In the genomic region with DNA sequence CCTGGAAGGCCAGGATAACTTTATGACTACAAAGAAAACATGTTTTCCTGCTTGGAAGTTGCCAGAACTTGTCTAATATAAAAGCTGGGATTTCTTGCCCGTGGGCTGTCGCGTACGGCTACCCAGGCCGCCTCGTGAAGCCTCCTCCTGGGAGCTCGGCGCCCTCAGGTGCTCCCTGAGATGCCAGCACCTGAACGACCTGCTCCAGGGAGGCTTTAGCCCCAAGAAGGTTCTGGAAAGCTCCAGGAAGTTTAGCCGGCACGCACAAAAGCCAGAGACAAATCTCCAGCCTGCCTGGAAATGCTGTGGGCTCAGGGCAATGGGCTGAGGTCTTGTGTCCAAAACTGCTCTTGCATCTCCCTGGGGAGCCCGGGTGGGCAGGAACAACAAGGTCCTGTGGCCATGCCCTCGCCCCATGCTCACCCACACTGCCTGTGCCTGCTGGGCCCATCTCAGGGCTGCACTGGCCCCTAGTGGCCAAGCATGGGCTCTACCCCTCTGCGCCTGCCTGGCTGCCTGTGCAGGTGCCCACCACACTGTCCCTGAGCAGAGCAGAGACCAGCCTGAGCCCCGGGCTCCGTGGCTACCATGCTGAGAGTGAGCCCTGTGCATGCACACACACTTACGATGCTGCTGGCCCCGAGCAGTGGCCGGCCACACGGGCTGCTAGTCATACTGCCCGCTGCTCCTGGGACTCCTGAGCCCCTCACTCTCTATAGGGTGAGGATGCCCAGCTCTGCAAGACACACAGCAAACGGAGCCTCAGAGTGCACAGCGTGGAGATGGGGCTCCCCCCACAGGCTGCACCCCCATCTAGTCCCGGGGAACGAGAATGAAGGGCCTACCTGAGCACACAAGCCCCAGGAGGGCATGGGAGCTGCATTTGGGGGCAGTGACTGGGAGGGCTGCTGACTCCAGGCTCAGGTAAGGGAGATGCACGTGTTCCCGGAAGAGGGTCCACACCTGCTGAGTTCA, we compare ENCODE assay signal across 8 cellular contexts. TPM values are rescaled to one million over a fixed set of nuclear protein-coding genes. Genes with fewer than 3 reads are reported as not detected.
DNase-seq lines count a peak whose midpoint lies in the region.

No MANE protein-coding gene starts in this region.

- H3K4me2 ChIP-seq in GM23248 (ENCODE audit: unreplicated experiment), result no peak overlapping the region

- H3K79me2 ChIP-seq in GM23248 (ENCODE audit: insufficient read depth), result no peaks in the 10 kb centered on the region

- H3K27ac ChIP-seq in CD8-positive, alpha-beta memory T cell (ENCODE audit: low read depth, low read length), result no peak overlapping the region
- H3K27ac ChIP-seq in GM23248, result no peak overlapping the region

- peak overlapping the region in 1 of 7 donors; percentile 61 for H3K4me3 Mint-ChIP-seq in CD8-positive, alpha-beta memory T cell

- no peaks in the 10 kb centered on the region for H3K36me3 ChIP-seq in CD8-positive, alpha-beta memory T cell (ENCODE audit: insufficient read depth, low read length)
- H3K36me3 ChIP-seq in GM23248 (ENCODE audit: low read depth), result no peaks in the 10 kb centered on the region

- H3K4me1 ChIP-seq in CD8-positive, alpha-beta memory T cell (ENCODE audit: insufficient read depth, low read length), result no peaks in the 10 kb centered on the region
- H3K4me1 ChIP-seq in GM23248 (ENCODE audit: insufficient read depth), result peaks cover 35% of the 10 kb centered on the region

- no peaks in the 10 kb centered on the region for H3K9me2 ChIP-seq in GM23248 (ENCODE audit: insufficient read depth)

- DNase-seq in CD8-positive, alpha-beta memory T cell, result peak; percentile 59 to 80 (median 69)
- DNase-seq in GM23248 (peak; percentile 81), NCI-H460 (ENCODE audit: extremely low read depth, low read depth) (peak; percentile 48), dedifferentiated amniotic fluid mesenchymal stem cell (ENCODE audit: extremely low spot score) (peak; percentile 36), medulla oblongata (ENCODE audit: extremely low spot score) (peak; percentile 67), NCI-H774 (lab: John Stamatoyannopoulos, UW) (no peak)
- DNase-seq in activated CD4-positive, alpha-beta T cell treated with anti-CD3 and anti-CD28 coated beads, Interleukin-2, amount 50 U/mL, for 1 hour, result peak; percentile 70
- DNase-seq in stimulated activated CD8-positive, alpha-beta memory T cell treated with anti-CD3 and anti-CD28 coated beads, Interleukin-2, amount 100 ng/mL, for 1 hour (ENCODE audit: low read depth in 2 of 2), result peak; percentile 33 to 50

- peaks cover 8 to 12% (median 12%) of the 10 kb centered on the region in 3 donors for H3K4me1 Mint-ChIP-seq in CD8-positive, alpha-beta memory T cell

- H3K9ac ChIP-seq in GM23248, result no peak overlapping the region

- no peak overlapping the region for H3K4me3 ChIP-seq in CD8-positive, alpha-beta memory T cell (ENCODE audit: low read length)
- H3K4me3 ChIP-seq in GM23248, result no peak overlapping the region

- H3K9me3 Mint-ChIP-seq in CD8-positive, alpha-beta memory T cell, result no peaks in the 10 kb centered on the region

- peaks cover 13% of the 10 kb centered on the region for H3K27me3 ChIP-seq in CD8-positive, alpha-beta memory T cell (ENCODE audit: insufficient read depth, low read length, poor library complexity, severe bottlenecking)
- H3K27me3 ChIP-seq in GM23248 (replicated peaks; ENCODE audit: insufficient read depth), result no peaks in the 10 kb centered on the region

- H3K9me3 ChIP-seq in CD8-positive, alpha-beta memory T cell (ENCODE audit: low read length), result no peaks in the 10 kb centered on the region
- H3K9me3 ChIP-seq in GM23248 (ENCODE audit: low read depth), result no peaks in the 10 kb centered on the region

- in situ Hi-C loops in GM23248 (cut with MboI), result loop anchor here (10.0 to 25.0 kb wide), 3 partner anchors 157 to 405 kb away; no protein-coding TSS in a partner anchor

- 24 to 29% methylated on average over 27 of the region's 27 CpGs for WGBS in GM23248 (ENCODE audit: low coverage in 1 of 2, low lambda C conversion rate in 2 of 2, missing lambda C conversion rate in 2 of 2), 2 experiments

- CTCF ChIA-PET in CD8-positive, alpha-beta memory T cell (lab: Charles Lee), result interaction anchor here (1.0 to 4.1 kb wide), 10 partner anchors 9 to 420 kb away, joined by 3 to 46 read pairs (median 4); no protein-coding TSS in a partner anchor

- no peaks in the 10 kb centered on the region for H3K36me3 Mint-ChIP-seq in CD8-positive, alpha-beta memory T cell

- H4K20me1 ChIP-seq in GM23248 (ENCODE audit: insufficient read depth), result no peaks in the 10 kb centered on the region

- H3K27ac Mint-ChIP-seq in CD8-positive, alpha-beta memory T cell, result no peak overlapping the region

- H2AFZ ChIP-seq in GM23248, result no peak overlapping the region

- H3F3A ChIP-seq in GM23248 (ENCODE audit: insufficient read depth), result no peaks in the 10 kb centered on the region; the same call in none of the 2 replicates

- POLR2A ChIA-PET in CD8-positive, alpha-beta memory T cell (lab: Charles Lee), result no interaction called here

- peaks cover 29 to 46% of the 10 kb centered on the region in 2 donors for H3K27me3 Mint-ChIP-seq in CD8-positive, alpha-beta memory T cell

RNA-seq across cellular contexts. Expression of a gene that starts 4.9 kb away (rescaled TPM):
- under 1 TPM; 0.15 to 0.33 TPM for total RNA-seq in CD8-positive, alpha-beta memory T cell
- polyA plus RNA-seq in CD8-positive, alpha-beta memory T cell, result 0.30 TPM
- total RNA-seq in GM23248 (2014; rRNA removed; shearing (Covaris generic)), result 0.38 and 0.54 TPM in 2 replicates
- 0.15 and 0.23 TPM in 2 replicates for polyA plus RNA-seq in GM23248 (2016; fragmentation: Nextera tagmentation; extraction: Ambion mirVana)
- 7.0 and 8.7 TPM in 2 replicates for total RNA-seq in NCI-H460 (2014; rRNA removed; shearing (Covaris generic))
- 6.7 and 11.9 TPM in 2 replicates for polyA plus RNA-seq in NCI-H460 (2014; cell fraction: nucleus; rRNA removed)
